ENCODE assay signal across 8 cellular contexts in genomic region chr19:16778796-16779411, GRCh38. TPM values are rescaled to one million over a fixed set of nuclear protein-coding genes. Genes with fewer than 3 reads are reported as not detected.
DNase-seq lines count a peak whose midpoint lies in the region; ATAC-seq and TF ChIP-seq lines count a peak whose summit lies in the region.

No MANE protein-coding gene starts in this region.

- in situ Hi-C loops in Caki2 (cut with HindIII; ENCODE audit: low pct_unique_long_range_greater_than_20kb, low sequenced_read_pairs): no loop called here

- H3K27ac ChIP-seq in RWPE1: no peak overlapping the region

- TF ChIP-seq CTCF in HFF-Myc (IDR thresholded peaks at IDR 0.05; ENCODE audit: low read depth, low read length, missing control alignments): peak; percentile 72
- peak; percentile 59 for TF ChIP-seq CTCF in RWPE1 (conservative IDR thresholded peaks at IDR 0.05; ENCODE audit: low read depth)

- peak; percentile 29 for DNase-seq in Caki2 (ENCODE audit: low read depth)
- peak; percentile 30 for DNase-seq in HFF-Myc (ENCODE audit: extremely low read depth, low read depth)
- peak; percentile 77 for DNase-seq in RWPE1 (ENCODE audit: low spot score)
- DNase-seq in activated naive CD4-positive, alpha-beta T cell treated with anti-CD3 and anti-CD28 coated beads, Interleukin-2, amount 50 U/mL, for 16 hours: peak; percentile 26
- DNase-seq in hepatic stellate cell (ENCODE audit: low spot score): peak; percentile 76
- peak; percentile 64 for DNase-seq in stimulated activated CD4-positive, alpha-beta T cell treated with anti-CD3 and anti-CD28 coated beads, Interleukin-15, amount 100 ng/mL, for 24 hours

- POLR2A ChIA-PET in RWPE1 (lab: Yijun Ruan, JAX; ENCODE audit: low non-redundant PET): no interaction called here

- CTCF ChIA-PET in RWPE1 (lab: Yijun Ruan, JAX): interaction anchor here (0.6 to 1.0 kb wide), 7 partner anchors 19 to 1400 kb away, joined by 3 to 6 read pairs (median 3); no protein-coding TSS in a partner anchor

- ATAC-seq in HG03520 (IDR thresholded peaks at IDR 0.05; ENCODE audit: unreplicated experiment): no peak
- ATAC-seq in HG03457 (IDR thresholded peaks at IDR 0.05; ENCODE audit: unreplicated experiment): no peak

- no peak overlapping the region for H3K4me3 ChIP-seq in HFF-Myc (replicated peaks; ENCODE audit: low read depth, low read length)

RNA-seq across cellular contexts. Expression of gene SIN3B, which starts 50.3 kb away (rescaled TPM):
- 13.3 and 21.9 TPM in 2 replicates for total RNA-seq in Caki2 (2014; rRNA removed; shearing (Covaris generic); ENCODE audit: low replicate concordance)

RNA-seq across cellular contexts. Expression of gene NWD1, which starts 59.3 kb away (rescaled TPM):
- 0.09 TPM in 1 of 2 replicates, not detected in the other for total RNA-seq in Caki2 (2014; rRNA removed; shearing (Covaris generic); ENCODE audit: low replicate concordance)

Comparison
In these comparisons a context has a peak if more than half of its experiments do, and no peak if none do; other contexts are left out.
1. DNase-seq: peak in every context shown above with its lines; median percentile 77 in RWPE1; 76 in hepatic stellate cell; 64 in stimulated activated CD4-positive, alpha-beta T cell treated with anti-CD3 and anti-CD28 coated beads, Interleukin-15, amount 100 ng/mL, for 24 hours; 30 in HFF-Myc; 29 in Caki2; 26 in activated naive CD4-positive, alpha-beta T cell treated with anti-CD3 and anti-CD28 coated beads, Interleukin-2, amount 50 U/mL, for 16 hours.